In genomic region chr20:52056203-52057062, GRCh38 we compare ENCODE assay signal across 11 cellular contexts.
DNase-seq lines count a peak whose midpoint lies in the region; ATAC-seq, FAIRE-seq and TF ChIP-seq lines count a peak whose summit lies in the region.
"Had no signal": no experiment of that assay in that cellular context is flagged by ENCODE, and none has a peak within 500 bp of the region (broad histone marks: within the 10 kb centered on the region; RNA-seq: fewer than 3 reads in every experiment).

No MANE protein-coding gene starts in this region.

- H3K27ac ChIP-seq in IMR-90 (ENCODE audit: insufficient read depth, low read length): peak overlapping the region; percentile 38; the same call in 1 of the 2 replicates
- no peak overlapping the region for H3K27ac ChIP-seq in K562 (ENCODE audit: extremely low read depth, low read depth, low read length)
- no peak overlapping the region for H3K27ac ChIP-seq in keratinocyte (ENCODE audit: control insufficient read depth, insufficient read depth, low read length)
- no peak overlapping the region for H3K27ac ChIP-seq in neural progenitor cell
- H3K27ac ChIP-seq: cardiac muscle cell had no signal

- H3K79me2 ChIP-seq in K562 (ENCODE audit: control insufficient read depth, insufficient read depth, low read length): no peaks in the 10 kb centered on the region
- no peaks in the 10 kb centered on the region for H3K79me2 ChIP-seq in keratinocyte (ENCODE audit: control insufficient read depth, insufficient read depth, low read length)
- H3K79me2 ChIP-seq in neural progenitor cell (ENCODE audit: low read depth): no peaks in the 10 kb centered on the region

- dilution Hi-C loops in IMR-90 (cut with HindIII; ENCODE audit: low sequenced_read_pairs, unreplicated experiment): no loop called here
- dilution Hi-C loops in keratinocyte (cut with MboI; ENCODE audit: extremely low pct_ligation_motif_present, low sequenced_read_pairs): no loop called here

- H3K56ac ChIP-seq in IMR-90 (ENCODE audit: extremely low read depth, insufficient read depth, low read length): no peak overlapping the region

- peak overlapping the region; percentile 87 for H2AK5ac ChIP-seq in IMR-90 (ENCODE audit: low read depth, low read length)

- no TSS peak for BruUV-seq in IMR-90 (replicated peaks; lab: Mats Ljungman, UMichigan)
- no TSS peak for BruUV-seq in K562 (replicated peaks; lab: Mats Ljungman, UMichigan)

- H2BK15ac ChIP-seq in IMR-90 (ENCODE audit: low read depth, low read length): peak overlapping the region; percentile 52; the same call in 2 of the 3 replicates

- TF ChIP-seq CTCF in AG10803 (conservative IDR thresholded peaks at IDR 0.05; ENCODE audit: low read length) (no peak), IMR-90 (conservative IDR thresholded peaks at IDR 0.05; ENCODE audit: low read depth, low read length) (no peak), K562 (IDR thresholded peaks at IDR 0.05 in 2 of 3, conservative IDR thresholded peaks at IDR 0.05 in 1 of 3; ENCODE audit: insufficient read depth in 2 of 3, low read depth in 1 of 3, low read length in 3 of 3) (no peak), keratinocyte (optimal IDR thresholded peaks at IDR 0.05 in 1 of 3, IDR thresholded peaks at IDR 0.05 in 1 of 3, conservative IDR thresholded peaks at IDR 0.05 in 1 of 3; ENCODE audit: extremely low read depth in 1 of 3, insufficient read depth in 2 of 3, low read length in 3 of 3) (no peak), neural progenitor cell (IDR thresholded peaks at IDR 0.05) (no peak)

- TF ChIP-seq RAD21 in IMR-90 (IDR thresholded peaks at IDR 0.05; ENCODE audit: low read length): no peak
- TF ChIP-seq RAD21 in K562 (CRISPR knock-in tag; conservative IDR thresholded peaks at IDR 0.05 in 1 of 2, IDR thresholded peaks at IDR 0.05 in 1 of 2): no peak

- H3K4me3 Mint-ChIP-seq in neural progenitor cell: no peak overlapping the region
- H3K4me3 Mint-ChIP-seq: activated T-helper 1 cell treated with anti-CD3 and anti-CD28 coated beads, Interleukin-12 subunit alpha, Interleukin-12 subunit beta, Interleukin-2, Interleukin-4 antibody, amounts not matched to agents 30 ng/mL and 10 ng/mL and 1 ng/mL, durations not matched to agents 14 hours and 24 hours and 36 hours had no signal

- H4K8ac ChIP-seq in IMR-90 (ENCODE audit: low read depth in 2 of 2, low read length in 2 of 2): peak overlapping the region; percentile 32 to 50; a peak in 3 of 4 replicates

- DNase-seq in AG10803 (ENCODE audit: low read depth) (peak; percentile 91), IMR-90 (peak; percentile 95), K562 (ENCODE audit: extremely low read depth in 1 of 4, low spot score in 3 of 4) (no peak), keratinocyte (ENCODE audit: low read depth, low spot score) (peak; percentile 53), SW 1271 (lab: John Stamatoyannopoulos, UW) (no peak), neural progenitor cell (ENCODE audit: low spot score) (no peak)
- DNase-seq in stimulated activated CD4-positive, alpha-beta T cell treated with anti-CD3 and anti-CD28 coated beads, Interleukin-12 subunit alpha, Interleukin-12 subunit beta, amount 100 ng/mL, for 4 hours: no peak
- no peak for DNase-seq in activated CD4-positive, alpha-beta T cell treated with anti-CD3 and anti-CD28 coated beads, Interleukin-2, amount 50 U/mL, for 1 hour
- DNase-seq: activated CD4-positive, alpha-beta T cell treated with anti-CD3 and anti-CD28 coated beads for 4 hours had no signal

- no peak overlapping the region; the same call in 1 of the 2 replicates for H3K9ac ChIP-seq in IMR-90 (ENCODE audit: low read depth, low read length)
- H3K9ac ChIP-seq in K562 (ENCODE audit: insufficient read depth in 1 of 2, low read depth in 2 of 2, low read length in 2 of 2): no peak overlapping the region
- H3K9ac ChIP-seq in keratinocyte (ENCODE audit: control insufficient read depth, extremely low read depth, insufficient read depth, low read length): no peak overlapping the region
- H3K9ac ChIP-seq in neural progenitor cell: no peak overlapping the region

- no peaks in the 10 kb centered on the region for H3K79me1 ChIP-seq in IMR-90 (ENCODE audit: low read depth in 1 of 2, low read length in 2 of 2)

- H2BK120ac ChIP-seq in IMR-90 (ENCODE audit: low read depth, low read length): peak overlapping the region; percentile 91

- H3K27ac Mint-ChIP-seq in neural progenitor cell: no peak overlapping the region
- H3K27ac Mint-ChIP-seq: activated T-helper 1 cell treated with anti-CD3 and anti-CD28 coated beads, Interleukin-12 subunit alpha, Interleukin-12 subunit beta, Interleukin-2, Interleukin-4 antibody, amounts not matched to agents 30 ng/mL and 10 ng/mL and 1 ng/mL, durations not matched to agents 14 hours and 24 hours and 36 hours had no signal

- peak overlapping the region; percentile 70 for H4K91ac ChIP-seq in IMR-90 (ENCODE audit: insufficient read depth, low read depth, low read length)

- POLR2A ChIA-PET in IMR-90 (lab: Charles Lee; ENCODE audit: unreplicated experiment): no interaction called here
- POLR2A ChIA-PET in K562 (lab: Yijun Ruan, JAX): no interaction called here

- peak overlapping the region; percentile 52 for H3K4ac ChIP-seq in IMR-90 (ENCODE audit: low read depth, low read length)

- H3K36me3 ChIP-seq in IMR-90 (ENCODE audit: control insufficient read depth, insufficient read depth, low read length) (no peaks in the 10 kb centered on the region), K562 (ENCODE audit: control insufficient read depth, insufficient read depth, low read length) (no peaks in the 10 kb centered on the region), keratinocyte (ENCODE audit: control insufficient read depth in 2 of 2, extremely low read depth in 1 of 2, insufficient read depth in 2 of 2, low read length in 2 of 2) (no peaks in the 10 kb centered on the region), neural progenitor cell (no peaks in the 10 kb centered on the region)
- H3K36me3 ChIP-seq: cardiac muscle cell had no signal

- H3K4me1 Mint-ChIP-seq in neural progenitor cell: peaks cover 3% of the 10 kb centered on the region

- peaks cover 9% of the 10 kb centered on the region for H3K9me3 ChIP-seq in IMR-90 (ENCODE audit: control insufficient read depth, insufficient read depth, low read length)
- H3K9me3 ChIP-seq in K562 (replicated peaks; ENCODE audit: control insufficient read depth, insufficient read depth, low read depth, low read length): no peaks in the 10 kb centered on the region
- H3K9me3 ChIP-seq in keratinocyte (ENCODE audit: control insufficient read depth, low read depth, low read length): no peaks in the 10 kb centered on the region
- peaks cover 9% of the 10 kb centered on the region for H3K9me3 ChIP-seq in neural progenitor cell (ENCODE audit: low read depth)

- H2BK5ac ChIP-seq in IMR-90 (ENCODE audit: low read depth, low read length, poor library complexity, severe bottlenecking): peak overlapping the region; percentile 94

- TF ChIP-seq POLR2A in IMR-90 (IDR thresholded peaks at IDR 0.05; ENCODE audit: low read depth, low read length) (no peak), K562 (conservative IDR thresholded peaks at IDR 0.05) (no peak)

- no peak for FAIRE-seq in K562 (lab: Jason Lieb, UNC)
- no peak for FAIRE-seq in keratinocyte (lab: Jason Lieb, UNC)

- H4K5ac ChIP-seq in IMR-90 (ENCODE audit: low read depth, low read length): peak overlapping the region; percentile 84; the same call in 1 of the 2 replicates

- H3K23ac ChIP-seq in IMR-90 (ENCODE audit: low read depth, low read length): no peak overlapping the region

- peaks cover 17% of the 10 kb centered on the region for H3K9me3 Mint-ChIP-seq in neural progenitor cell

- no peaks in the 10 kb centered on the region for H3K27me3 ChIP-seq in IMR-90 (ENCODE audit: control insufficient read depth, insufficient read depth, low read length)
- no peaks in the 10 kb centered on the region for H3K27me3 ChIP-seq in K562 (ENCODE audit: control insufficient read depth in 2 of 2, insufficient read depth in 2 of 2, low read length in 2 of 2)
- H3K27me3 ChIP-seq in keratinocyte (ENCODE audit: control insufficient read depth, extremely low read depth, insufficient read depth, low read length): no peaks in the 10 kb centered on the region
- H3K27me3 ChIP-seq in neural progenitor cell: no peaks in the 10 kb centered on the region
- H3K27me3 ChIP-seq: cardiac muscle cell had no signal

- H3F3A ChIP-seq in neural progenitor cell (ENCODE audit: low read depth): peaks cover 4% of the 10 kb centered on the region

- H3K4me1 ChIP-seq in IMR-90 (ENCODE audit: control insufficient read depth, insufficient read depth, low read length) (peaks cover 7% of the 10 kb centered on the region; the same call in 1 of the 2 replicates), K562 (replicated peaks in 1 of 2; ENCODE audit: control insufficient read depth in 2 of 2, insufficient read depth in 2 of 2, low read length in 2 of 2) (no peaks in the 10 kb centered on the region), keratinocyte (ENCODE audit: control insufficient read depth, extremely low read depth, insufficient read depth, low read length) (peaks cover 7% of the 10 kb centered on the region), neural progenitor cell (peaks cover 5% of the 10 kb centered on the region)

- no peaks in the 10 kb centered on the region for H4K20me1 ChIP-seq in IMR-90 (ENCODE audit: insufficient read depth, low read length)
- no peaks in the 10 kb centered on the region for H4K20me1 ChIP-seq in K562 (replicated peaks; ENCODE audit: control insufficient read depth, insufficient read depth, low read length)
- no peaks in the 10 kb centered on the region for H4K20me1 ChIP-seq in keratinocyte (ENCODE audit: control insufficient read depth, extremely low read depth, insufficient read depth, low read length)
- H4K20me1 ChIP-seq in neural progenitor cell (ENCODE audit: low read depth): no peaks in the 10 kb centered on the region

- TF ChIP-seq EP300 in K562 (IDR thresholded peaks at IDR 0.05; ENCODE audit: low read length): no peak

- no peaks in the 10 kb centered on the region for H3K27me3 Mint-ChIP-seq in neural progenitor cell (ENCODE audit: insufficient read depth, low read depth)

- CTCF ChIA-PET in IMR-90 (lab: Yijun Ruan, JAX) (interaction anchor here (0.6 to 1.0 kb wide), 2 partner anchors 14 to 56 kb away, joined by 3 to 4 read pairs; no protein-coding TSS in a partner anchor), K562 (lab: Yijun Ruan, JAX; ENCODE audit: low intra/inter-chr PET ratio) (no interaction called here)

- intact Hi-C loops in IMR-90 (cut with micrococcal nuclease): no loop called here
- intact Hi-C loops in K562 (cut with micrococcal nuclease): no loop called here

- ATAC-seq in IMR-90 (ENCODE audit: low read depth) (peak; percentile 91), K562 (no peak)

- no peak overlapping the region for H2AK9ac ChIP-seq in IMR-90 (replicated peaks; ENCODE audit: low read depth, low read length, poor library complexity)

- H2BK20ac ChIP-seq in IMR-90 (ENCODE audit: low read depth, low read length): peak overlapping the region; percentile 84

- H3K14ac ChIP-seq in IMR-90 (replicated peaks; ENCODE audit: low read depth, low read length): peak overlapping the region; percentile 26; the same call in 1 of the 2 replicates

- H3K4me2 ChIP-seq in IMR-90 (ENCODE audit: low read depth, low read length) (peak overlapping the region; percentile 50; the same call in 1 of the 2 replicates), K562 (ENCODE audit: insufficient read depth, low read length) (no peak overlapping the region), keratinocyte (ENCODE audit: control insufficient read depth, extremely low read depth, insufficient read depth, low read depth, low read length) (peak overlapping the region; percentile 6), neural progenitor cell (no peak overlapping the region)

- peaks cover 4% of the 10 kb centered on the region for H3K36me3 Mint-ChIP-seq in neural progenitor cell

- in situ Hi-C loops in IMR-90 (cut with MboI; ENCODE audit: low sequenced_read_pairs) (no loop called here), K562 (cut with MboI) (no loop called here)

- H3K9me1 ChIP-seq in IMR-90 (ENCODE audit: insufficient read depth, low read length) (0 out of 2 replicates have a peak, but pooled peaks cover 3% of the 10 kb centered on the region), K562 (ENCODE audit: control insufficient read depth, insufficient read depth, low read length) (no peaks in the 10 kb centered on the region), keratinocyte (ENCODE audit: control insufficient read depth, extremely low read depth, insufficient read depth, low read length) (no peaks in the 10 kb centered on the region)

- H3K18ac ChIP-seq in IMR-90 (ENCODE audit: low read depth, low read length): peak overlapping the region; percentile 92; the same call in 1 of the 2 replicates

- H2AFZ ChIP-seq in IMR-90 (replicated peaks; ENCODE audit: low read length, poor library complexity) (no peak overlapping the region), K562 (ENCODE audit: low read depth, low read length) (no peak overlapping the region), keratinocyte (ENCODE audit: control insufficient read depth, low read length) (no peak overlapping the region), neural progenitor cell (replicated peaks) (no peak overlapping the region)

- H3K4me3 ChIP-seq in AG10803 (ENCODE audit: low read length) (no peak overlapping the region), IMR-90 (ENCODE audit: insufficient read depth, low read depth, low read length) (no peak overlapping the region), K562 (no peak overlapping the region), keratinocyte (ENCODE audit: control insufficient read depth in 2 of 3, extremely low read depth in 1 of 3, insufficient read depth in 2 of 3, low read depth in 1 of 3, low read length in 3 of 3) (no peak overlapping the region), neural progenitor cell (no peak overlapping the region)
- H3K4me3 ChIP-seq: cardiac muscle cell had no signal

Comparison
In these comparisons a context has a peak if more than half of its experiments do, and no peak if none do; other contexts are left out.
1. DNase-seq: peak in AG10803 (single experiment), IMR-90 (single experiment) and keratinocyte (single experiment); none in K562 (0 of 4), stimulated activated CD4-positive, alpha-beta T cell treated with anti-CD3 and anti-CD28 coated beads, Interleukin-12 subunit alpha, Interleukin-12 subunit beta, amount 100 ng/mL, for 4 hours (single experiment), SW 1271 (0 of 2), activated CD4-positive, alpha-beta T cell treated with anti-CD3 and anti-CD28 coated beads, Interleukin-2, amount 50 U/mL, for 1 hour (single experiment) and neural progenitor cell (single experiment).
2. H3K4me2 ChIP-seq: peak in IMR-90 (single experiment) and keratinocyte (single experiment); none in K562 (single experiment) and neural progenitor cell (single experiment).